ENCODE assay signal across 1 cellular context in the genomic region with DNA sequence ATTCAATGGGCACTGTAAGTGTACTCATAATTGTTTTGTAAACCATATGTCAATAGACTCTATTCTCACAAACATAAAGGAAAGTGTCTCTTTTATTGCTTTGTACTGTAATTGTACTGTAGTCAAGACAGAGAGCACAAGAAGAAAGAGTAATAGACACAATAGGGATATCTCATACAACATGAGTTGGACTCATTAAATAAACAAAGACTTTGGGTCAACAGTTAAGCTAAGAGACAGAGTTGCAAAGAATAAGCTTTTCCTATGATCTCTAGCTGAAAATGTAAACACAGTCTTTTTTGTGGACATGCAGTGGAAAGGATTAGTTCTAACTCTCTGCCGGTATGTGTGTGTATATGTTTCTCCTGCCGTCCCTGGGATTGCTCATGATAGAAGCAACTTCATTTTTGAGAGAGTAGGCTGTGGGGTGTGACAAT.
TF ChIP-seq lines count a peak whose summit lies in the region.

No MANE protein-coding gene starts in this region.

TF ChIP-seq in HepG2, 621 proteins besides CTCF, POLR2A, EP300 and RAD21 (continues in another document):
- TF ChIP-seq NFE2 (CRISPR knock-in tag; IDR thresholded peaks at IDR 0.05) (no peak), NCOR1 (IDR thresholded peaks at IDR 0.05; ENCODE audit: borderline replicate concordance, low read length) (peak; percentile 95), ZNF44 (CRISPR knock-in tag; IDR thresholded peaks at IDR 0.05) (no peak), NFE2L1 (CRISPR knock-in tag; IDR thresholded peaks at IDR 0.05; ENCODE audit: borderline replicate concordance) (no peak), TEAD2 (CRISPR knock-in tag; IDR thresholded peaks at IDR 0.05) (no peak), ZSCAN9 (CRISPR knock-in tag; IDR thresholded peaks at IDR 0.05; ENCODE audit: borderline replicate concordance) (peak; percentile 82; the same call in 1 of the 2 replicates), CCAR2 (optimal IDR thresholded peaks at IDR 0.05; ENCODE audit: low read depth, low read length) (no peak), TARDBP (CRISPR knock-in tag; IDR thresholded peaks at IDR 0.05) (peak; percentile 80; the same call in 1 of the 2 replicates), ZNF75D (CRISPR knock-in tag; IDR thresholded peaks at IDR 0.05; ENCODE audit: borderline replicate concordance) (no peak), MTF1 (CRISPR knock-in tag; IDR thresholded peaks at IDR 0.05) (no peak), ZNF224 (CRISPR knock-in tag; IDR thresholded peaks at IDR 0.05) (no peak), ZNF780A (CRISPR knock-in tag; IDR thresholded peaks at IDR 0.05) (no peak), HOXA3 (CRISPR knock-in tag; IDR thresholded peaks at IDR 0.05) (no peak), ZNF552 (CRISPR knock-in tag; IDR thresholded peaks at IDR 0.05; ENCODE audit: borderline replicate concordance) (no peak), ZNF614 (CRISPR knock-in tag; IDR thresholded peaks at IDR 0.05; ENCODE audit: borderline replicate concordance) (peak; percentile 91), ZMAT3 (CRISPR knock-in tag; conservative IDR thresholded peaks at IDR 0.05) (peak; percentile 91), RFX3 (CRISPR knock-in tag; IDR thresholded peaks at IDR 0.05) (no peak), ZBTB20 (CRISPR knock-in tag; IDR thresholded peaks at IDR 0.05; ENCODE audit: borderline replicate concordance, low read depth) (peak; percentile 94; the same call in 1 of the 2 replicates), ATAD3A (CRISPR knock-in tag; IDR thresholded peaks at IDR 0.05) (no peak), CENPT (CRISPR knock-in tag; IDR thresholded peaks at IDR 0.05; ENCODE audit: low read depth) (no peak), NFIB (CRISPR knock-in tag; IDR thresholded peaks at IDR 0.05; ENCODE audit: borderline replicate concordance) (no peak), CEBPB (IDR thresholded peaks at IDR 0.05; ENCODE audit: borderline replicate concordance, low read depth, low read length) (peak; percentile 38; the same call in 1 of the 2 replicates), POLR2AphosphoS5 (IDR thresholded peaks at IDR 0.05; ENCODE audit: low read depth, low read length) (no peak), BHLHE40 (IDR thresholded peaks at IDR 0.05; ENCODE audit: low read length) (peak; percentile 48; the same call in 1 of the 2 replicates), FOXK1 (CRISPR knock-in tag; IDR thresholded peaks at IDR 0.05; ENCODE audit: borderline replicate concordance, low read depth) (peak; percentile 97), ZNF326 (CRISPR knock-in tag; IDR thresholded peaks at IDR 0.05; ENCODE audit: borderline replicate concordance) (no peak), ZFP36 (IDR thresholded peaks at IDR 0.05; ENCODE audit: borderline replicate concordance, low read depth, low read length, partially characterized antibody) (no peak), ZNF558 (CRISPR knock-in tag; IDR thresholded peaks at IDR 0.05; ENCODE audit: borderline replicate concordance) (no peak), ZNF350 (CRISPR knock-in tag; IDR thresholded peaks at IDR 0.05; ENCODE audit: borderline replicate concordance, low read depth) (no peak), KDM4B (CRISPR knock-in tag; IDR thresholded peaks at IDR 0.05) (no peak), CREB1 (IDR thresholded peaks at IDR 0.05) (no peak), CREB1 (CRISPR knock-in tag; IDR thresholded peaks at IDR 0.05) (peak; percentile 83), SIX4 (CRISPR knock-in tag; IDR thresholded peaks at IDR 0.05) (peak; percentile 73), PHF20 (CRISPR knock-in tag; IDR thresholded peaks at IDR 0.05) (no peak), CC2D1A (CRISPR knock-in tag; IDR thresholded peaks at IDR 0.05) (no peak)
- TF ChIP-seq, protein P1, sequence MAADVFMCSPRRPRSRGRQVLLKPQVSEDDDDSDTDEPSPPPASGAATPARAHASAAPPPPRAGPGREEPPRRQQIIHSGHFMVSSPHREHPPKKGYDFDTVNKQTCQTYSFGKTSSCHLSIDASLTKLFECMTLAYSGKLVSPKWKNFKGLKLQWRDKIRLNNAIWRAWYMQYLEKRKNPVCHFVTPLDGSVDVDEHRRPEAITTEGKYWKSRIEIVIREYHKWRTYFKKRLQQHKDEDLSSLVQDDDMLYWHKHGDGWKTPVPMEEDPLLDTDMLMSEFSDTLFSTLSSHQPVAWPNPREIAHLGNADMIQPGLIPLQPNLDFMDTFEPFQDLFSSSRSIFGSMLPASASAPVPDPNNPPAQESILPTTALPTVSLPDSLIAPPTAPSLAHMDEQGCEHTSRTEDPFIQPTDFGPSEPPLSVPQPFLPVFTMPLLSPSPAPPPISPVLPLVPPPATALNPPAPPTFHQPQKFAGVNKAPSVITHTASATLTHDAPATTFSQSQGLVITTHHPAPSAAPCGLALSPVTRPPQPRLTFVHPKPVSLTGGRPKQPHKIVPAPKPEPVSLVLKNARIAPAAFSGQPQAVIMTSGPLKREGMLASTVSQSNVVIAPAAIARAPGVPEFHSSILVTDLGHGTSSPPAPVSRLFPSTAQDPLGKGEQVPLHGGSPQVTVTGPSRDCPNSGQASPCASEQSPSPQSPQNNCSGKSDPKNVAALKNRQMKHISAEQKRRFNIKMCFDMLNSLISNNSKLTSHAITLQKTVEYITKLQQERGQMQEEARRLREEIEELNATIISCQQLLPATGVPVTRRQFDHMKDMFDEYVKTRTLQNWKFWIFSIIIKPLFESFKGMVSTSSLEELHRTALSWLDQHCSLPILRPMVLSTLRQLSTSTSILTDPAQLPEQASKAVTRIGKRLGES (CRISPR knock-in tag; IDR thresholded peaks at IDR 0.05; ENCODE audit: borderline replicate concordance), result no peak
- TF ChIP-seq, protein P2, sequence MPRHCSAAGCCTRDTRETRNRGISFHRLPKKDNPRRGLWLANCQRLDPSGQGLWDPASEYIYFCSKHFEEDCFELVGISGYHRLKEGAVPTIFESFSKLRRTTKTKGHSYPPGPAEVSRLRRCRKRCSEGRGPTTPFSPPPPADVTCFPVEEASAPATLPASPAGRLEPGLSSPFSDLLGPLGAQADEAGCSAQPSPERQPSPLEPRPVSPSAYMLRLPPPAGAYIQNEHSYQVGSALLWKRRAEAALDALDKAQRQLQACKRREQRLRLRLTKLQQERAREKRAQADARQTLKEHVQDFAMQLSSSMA (CRISPR knock-in tag; IDR thresholded peaks at IDR 0.05), result no peak
- TF ChIP-seq, protein P3, sequence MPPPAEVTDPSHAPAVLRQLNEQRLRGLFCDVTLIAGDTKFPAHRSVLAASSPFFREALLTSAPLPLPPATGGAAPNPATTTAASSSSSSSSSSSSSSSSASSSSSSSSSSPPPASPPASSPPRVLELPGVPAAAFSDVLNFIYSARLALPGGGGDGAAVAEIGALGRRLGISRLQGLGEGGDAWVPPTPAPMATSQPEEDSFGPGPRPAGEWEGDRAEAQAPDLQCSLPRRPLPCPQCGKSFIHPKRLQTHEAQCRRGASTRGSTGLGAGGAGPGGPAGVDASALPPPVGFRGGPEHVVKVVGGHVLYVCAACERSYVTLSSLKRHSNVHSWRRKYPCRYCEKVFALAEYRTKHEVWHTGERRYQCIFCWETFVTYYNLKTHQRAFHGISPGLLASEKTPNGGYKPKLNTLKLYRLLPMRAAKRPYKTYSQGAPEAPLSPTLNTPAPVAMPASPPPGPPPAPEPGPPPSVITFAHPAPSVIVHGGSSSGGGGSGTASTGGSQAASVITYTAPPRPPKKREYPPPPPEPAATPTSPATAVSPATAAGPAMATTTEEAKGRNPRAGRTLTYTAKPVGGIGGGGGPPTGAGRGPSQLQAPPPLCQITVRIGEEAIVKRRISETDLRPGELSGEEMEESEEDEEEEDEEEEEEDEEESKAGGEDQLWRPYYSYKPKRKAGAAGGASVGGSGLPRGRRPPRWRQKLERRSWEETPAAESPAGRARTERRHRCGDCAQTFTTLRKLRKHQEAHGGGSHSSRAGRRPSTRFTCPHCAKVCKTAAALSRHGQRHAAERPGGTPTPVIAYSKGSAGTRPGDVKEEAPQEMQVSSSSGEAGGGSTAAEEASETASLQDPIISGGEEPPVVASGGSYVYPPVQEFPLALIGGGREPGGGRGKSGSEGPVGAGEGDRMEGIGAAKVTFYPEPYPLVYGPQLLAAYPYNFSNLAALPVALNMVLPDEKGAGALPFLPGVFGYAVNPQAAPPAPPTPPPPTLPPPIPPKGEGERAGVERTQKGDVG (CRISPR knock-in tag; IDR thresholded peaks at IDR 0.05; ENCODE audit: borderline replicate concordance), result no peak
- TF ChIP-seq, protein P4, sequence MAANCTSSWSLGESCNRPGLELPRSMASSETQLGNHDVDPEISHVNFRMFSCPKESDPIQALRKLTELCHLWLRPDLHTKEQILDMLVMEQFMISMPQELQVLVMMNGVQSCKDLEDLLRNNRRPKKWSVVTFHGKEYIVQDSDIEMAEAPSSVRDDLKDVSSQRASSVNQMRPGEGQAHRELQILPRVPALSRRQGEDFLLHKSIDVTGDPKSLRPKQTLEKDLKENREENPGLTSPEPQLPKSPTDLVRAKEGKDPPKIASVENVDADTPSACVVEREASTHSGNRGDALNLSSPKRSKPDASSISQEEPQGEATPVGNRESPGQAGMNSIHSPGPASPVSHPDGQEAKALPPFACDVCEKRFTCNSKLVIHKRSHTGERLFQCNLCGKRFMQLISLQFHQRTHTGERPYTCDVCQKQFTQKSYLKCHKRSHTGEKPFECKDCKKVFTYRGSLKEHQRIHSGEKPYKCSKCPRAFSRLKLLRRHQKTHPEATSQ (CRISPR knock-in tag; IDR thresholded peaks at IDR 0.05; ENCODE audit: borderline replicate concordance), result no peak; the same call in 1 of the 2 replicates
- TF ChIP-seq, protein P5, sequence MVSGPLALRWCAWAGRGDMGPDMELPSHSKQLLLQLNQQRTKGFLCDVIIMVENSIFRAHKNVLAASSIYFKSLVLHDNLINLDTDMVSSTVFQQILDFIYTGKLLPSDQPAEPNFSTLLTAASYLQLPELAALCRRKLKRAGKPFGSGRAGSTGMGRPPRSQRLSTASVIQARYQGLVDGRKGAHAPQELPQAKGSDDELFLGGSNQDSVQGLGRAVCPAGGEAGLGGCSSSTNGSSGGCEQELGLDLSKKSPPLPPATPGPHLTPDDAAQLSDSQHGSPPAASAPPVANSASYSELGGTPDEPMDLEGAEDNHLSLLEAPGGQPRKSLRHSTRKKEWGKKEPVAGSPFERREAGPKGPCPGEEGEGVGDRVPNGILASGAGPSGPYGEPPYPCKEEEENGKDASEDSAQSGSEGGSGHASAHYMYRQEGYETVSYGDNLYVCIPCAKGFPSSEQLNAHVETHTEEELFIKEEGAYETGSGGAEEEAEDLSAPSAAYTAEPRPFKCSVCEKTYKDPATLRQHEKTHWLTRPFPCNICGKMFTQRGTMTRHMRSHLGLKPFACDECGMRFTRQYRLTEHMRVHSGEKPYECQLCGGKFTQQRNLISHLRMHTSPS (CRISPR knock-in tag; IDR thresholded peaks at IDR 0.05; ENCODE audit: low read depth), result peak; percentile 35; the same call in 1 of the 2 replicates
- TF ChIP-seq, protein P6, sequence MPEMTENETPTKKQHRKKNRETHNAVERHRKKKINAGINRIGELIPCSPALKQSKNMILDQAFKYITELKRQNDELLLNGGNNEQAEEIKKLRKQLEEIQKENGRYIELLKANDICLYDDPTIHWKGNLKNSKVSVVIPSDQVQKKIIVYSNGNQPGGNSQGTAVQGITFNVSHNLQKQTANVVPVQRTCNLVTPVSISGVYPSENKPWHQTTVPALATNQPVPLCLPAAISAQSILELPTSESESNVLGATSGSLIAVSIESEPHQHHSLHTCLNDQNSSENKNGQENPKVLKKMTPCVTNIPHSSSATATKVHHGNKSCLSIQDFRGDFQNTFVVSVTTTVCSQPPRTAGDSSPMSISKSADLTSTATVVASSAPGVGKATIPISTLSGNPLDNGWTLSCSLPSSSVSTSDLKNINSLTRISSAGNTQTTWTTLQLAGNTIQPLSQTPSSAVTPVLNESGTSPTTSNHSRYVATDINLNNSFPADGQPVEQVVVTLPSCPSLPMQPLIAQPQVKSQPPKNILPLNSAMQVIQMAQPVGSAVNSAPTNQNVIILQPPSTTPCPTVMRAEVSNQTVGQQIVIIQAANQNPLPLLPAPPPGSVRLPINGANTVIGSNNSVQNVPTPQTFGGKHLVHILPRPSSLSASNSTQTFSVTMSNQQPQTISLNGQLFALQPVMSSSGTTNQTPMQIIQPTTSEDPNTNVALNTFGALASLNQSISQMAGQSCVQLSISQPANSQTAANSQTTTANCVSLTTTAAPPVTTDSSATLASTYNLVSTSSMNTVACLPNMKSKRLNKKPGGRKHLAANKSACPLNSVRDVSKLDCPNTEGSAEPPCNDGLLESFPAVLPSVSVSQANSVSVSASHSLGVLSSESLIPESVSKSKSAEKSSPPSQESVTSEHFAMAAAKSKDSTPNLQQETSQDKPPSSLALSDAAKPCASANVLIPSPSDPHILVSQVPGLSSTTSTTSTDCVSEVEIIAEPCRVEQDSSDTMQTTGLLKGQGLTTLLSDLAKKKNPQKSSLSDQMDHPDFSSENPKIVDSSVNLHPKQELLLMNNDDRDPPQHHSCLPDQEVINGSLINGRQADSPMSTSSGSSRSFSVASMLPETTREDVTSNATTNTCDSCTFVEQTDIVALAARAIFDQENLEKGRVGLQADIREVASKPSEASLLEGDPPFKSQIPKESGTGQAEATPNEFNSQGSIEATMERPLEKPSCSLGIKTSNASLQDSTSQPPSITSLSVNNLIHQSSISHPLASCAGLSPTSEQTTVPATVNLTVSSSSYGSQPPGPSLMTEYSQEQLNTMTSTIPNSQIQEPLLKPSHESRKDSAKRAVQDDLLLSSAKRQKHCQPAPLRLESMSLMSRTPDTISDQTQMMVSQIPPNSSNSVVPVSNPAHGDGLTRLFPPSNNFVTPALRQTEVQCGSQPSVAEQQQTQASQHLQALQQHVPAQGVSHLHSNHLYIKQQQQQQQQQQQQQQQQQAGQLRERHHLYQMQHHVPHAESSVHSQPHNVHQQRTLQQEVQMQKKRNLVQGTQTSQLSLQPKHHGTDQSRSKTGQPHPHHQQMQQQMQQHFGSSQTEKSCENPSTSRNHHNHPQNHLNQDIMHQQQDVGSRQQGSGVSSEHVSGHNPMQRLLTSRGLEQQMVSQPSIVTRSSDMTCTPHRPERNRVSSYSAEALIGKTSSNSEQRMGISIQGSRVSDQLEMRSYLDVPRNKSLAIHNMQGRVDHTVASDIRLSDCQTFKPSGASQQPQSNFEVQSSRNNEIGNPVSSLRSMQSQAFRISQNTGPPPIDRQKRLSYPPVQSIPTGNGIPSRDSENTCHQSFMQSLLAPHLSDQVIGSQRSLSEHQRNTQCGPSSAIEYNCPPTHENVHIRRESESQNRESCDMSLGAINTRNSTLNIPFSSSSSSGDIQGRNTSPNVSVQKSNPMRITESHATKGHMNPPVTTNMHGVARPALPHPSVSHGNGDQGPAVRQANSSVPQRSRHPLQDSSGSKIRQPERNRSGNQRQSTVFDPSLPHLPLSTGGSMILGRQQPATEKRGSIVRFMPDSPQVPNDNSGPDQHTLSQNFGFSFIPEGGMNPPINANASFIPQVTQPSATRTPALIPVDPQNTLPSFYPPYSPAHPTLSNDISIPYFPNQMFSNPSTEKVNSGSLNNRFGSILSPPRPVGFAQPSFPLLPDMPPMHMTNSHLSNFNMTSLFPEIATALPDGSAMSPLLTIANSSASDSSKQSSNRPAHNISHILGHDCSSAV (CRISPR knock-in tag; IDR thresholded peaks at IDR 0.05; ENCODE audit: borderline replicate concordance), result no peak
- TF ChIP-seq, protein P7, sequence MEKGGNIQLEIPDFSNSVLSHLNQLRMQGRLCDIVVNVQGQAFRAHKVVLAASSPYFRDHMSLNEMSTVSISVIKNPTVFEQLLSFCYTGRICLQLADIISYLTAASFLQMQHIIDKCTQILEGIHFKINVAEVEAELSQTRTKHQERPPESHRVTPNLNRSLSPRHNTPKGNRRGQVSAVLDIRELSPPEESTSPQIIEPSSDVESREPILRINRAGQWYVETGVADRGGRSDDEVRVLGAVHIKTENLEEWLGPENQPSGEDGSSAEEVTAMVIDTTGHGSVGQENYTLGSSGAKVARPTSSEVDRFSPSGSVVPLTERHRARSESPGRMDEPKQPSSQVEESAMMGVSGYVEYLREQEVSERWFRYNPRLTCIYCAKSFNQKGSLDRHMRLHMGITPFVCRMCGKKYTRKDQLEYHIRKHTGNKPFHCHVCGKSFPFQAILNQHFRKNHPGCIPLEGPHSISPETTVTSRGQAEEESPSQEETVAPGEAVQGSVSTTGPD (CRISPR knock-in tag; IDR thresholded peaks at IDR 0.05), result no peak
